In the genomic region with DNA sequence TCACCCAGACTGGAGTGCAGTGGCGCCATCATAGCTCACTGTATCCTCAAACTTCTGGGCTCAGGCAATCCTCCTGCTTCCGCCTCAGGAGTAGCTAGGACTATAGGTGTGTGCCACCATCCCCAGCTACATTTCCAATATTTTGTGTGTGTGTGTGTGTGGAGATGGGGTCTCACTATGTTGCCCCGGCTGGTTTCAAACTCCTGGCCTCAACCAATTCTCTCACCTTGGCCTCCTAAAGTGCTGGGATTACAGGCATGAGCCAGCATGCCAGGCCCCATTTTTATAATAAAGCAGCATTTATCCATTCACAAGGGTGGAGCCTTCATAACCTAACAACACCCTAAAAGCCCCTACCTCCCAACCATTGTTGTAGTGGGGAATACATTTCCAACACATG, we compare ENCODE assay signal across 8 cellular contexts.
"Had no signal": no experiment of that assay in that cellular context is flagged by ENCODE, and none has a peak within 500 bp of the region (broad histone marks: within the 10 kb centered on the region; RNA-seq: fewer than 3 reads in every experiment).

No MANE protein-coding gene starts in this region.

- DNase-seq: GDM1, GF-D8 had no signal

- FAIRE-seq: G401.6, GM12878, GM12891, GM12892, GM18507, GM19239 had no signal

- H3K4me3 ChIP-seq: GM12878 had no signal
